Comparison of ENCODE assay signal across 1 cellular context in genomic region chr20:45909817-45910669, GRCh38.
TF ChIP-seq lines count a peak whose summit lies in the region.

No MANE protein-coding gene starts in this region.

TF ChIP-seq in HepG2, 621 proteins besides CTCF, POLR2A, EP300 and RAD21 (continued from another document and continues in another):
- TF ChIP-seq, protein P1, sequence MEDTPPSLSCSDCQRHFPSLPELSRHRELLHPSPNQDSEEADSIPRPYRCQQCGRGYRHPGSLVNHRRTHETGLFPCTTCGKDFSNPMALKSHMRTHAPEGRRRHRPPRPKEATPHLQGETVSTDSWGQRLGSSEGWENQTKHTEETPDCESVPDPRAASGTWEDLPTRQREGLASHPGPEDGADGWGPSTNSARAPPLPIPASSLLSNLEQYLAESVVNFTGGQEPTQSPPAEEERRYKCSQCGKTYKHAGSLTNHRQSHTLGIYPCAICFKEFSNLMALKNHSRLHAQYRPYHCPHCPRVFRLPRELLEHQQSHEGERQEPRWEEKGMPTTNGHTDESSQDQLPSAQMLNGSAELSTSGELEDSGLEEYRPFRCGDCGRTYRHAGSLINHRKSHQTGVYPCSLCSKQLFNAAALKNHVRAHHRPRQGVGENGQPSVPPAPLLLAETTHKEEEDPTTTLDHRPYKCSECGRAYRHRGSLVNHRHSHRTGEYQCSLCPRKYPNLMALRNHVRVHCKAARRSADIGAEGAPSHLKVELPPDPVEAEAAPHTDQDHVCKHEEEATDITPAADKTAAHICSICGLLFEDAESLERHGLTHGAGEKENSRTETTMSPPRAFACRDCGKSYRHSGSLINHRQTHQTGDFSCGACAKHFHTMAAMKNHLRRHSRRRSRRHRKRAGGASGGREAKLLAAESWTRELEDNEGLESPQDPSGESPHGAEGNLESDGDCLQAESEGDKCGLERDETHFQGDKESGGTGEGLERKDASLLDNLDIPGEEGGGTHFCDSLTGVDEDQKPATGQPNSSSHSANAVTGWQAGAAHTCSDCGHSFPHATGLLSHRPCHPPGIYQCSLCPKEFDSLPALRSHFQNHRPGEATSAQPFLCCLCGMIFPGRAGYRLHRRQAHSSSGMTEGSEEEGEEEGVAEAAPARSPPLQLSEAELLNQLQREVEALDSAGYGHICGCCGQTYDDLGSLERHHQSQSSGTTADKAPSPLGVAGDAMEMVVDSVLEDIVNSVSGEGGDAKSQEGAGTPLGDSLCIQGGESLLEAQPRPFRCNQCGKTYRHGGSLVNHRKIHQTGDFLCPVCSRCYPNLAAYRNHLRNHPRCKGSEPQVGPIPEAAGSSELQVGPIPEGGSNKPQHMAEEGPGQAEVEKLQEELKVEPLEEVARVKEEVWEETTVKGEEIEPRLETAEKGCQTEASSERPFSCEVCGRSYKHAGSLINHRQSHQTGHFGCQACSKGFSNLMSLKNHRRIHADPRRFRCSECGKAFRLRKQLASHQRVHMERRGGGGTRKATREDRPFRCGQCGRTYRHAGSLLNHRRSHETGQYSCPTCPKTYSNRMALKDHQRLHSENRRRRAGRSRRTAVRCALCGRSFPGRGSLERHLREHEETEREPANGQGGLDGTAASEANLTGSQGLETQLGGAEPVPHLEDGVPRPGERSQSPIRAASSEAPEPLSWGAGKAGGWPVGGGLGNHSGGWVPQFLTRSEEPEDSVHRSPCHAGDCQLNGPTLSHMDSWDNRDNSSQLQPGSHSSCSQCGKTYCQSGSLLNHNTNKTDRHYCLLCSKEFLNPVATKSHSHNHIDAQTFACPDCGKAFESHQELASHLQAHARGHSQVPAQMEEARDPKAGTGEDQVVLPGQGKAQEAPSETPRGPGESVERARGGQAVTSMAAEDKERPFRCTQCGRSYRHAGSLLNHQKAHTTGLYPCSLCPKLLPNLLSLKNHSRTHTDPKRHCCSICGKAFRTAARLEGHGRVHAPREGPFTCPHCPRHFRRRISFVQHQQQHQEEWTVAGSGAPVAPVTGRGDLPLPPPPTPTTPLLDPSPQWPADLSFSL (CRISPR knock-in tag; IDR thresholded peaks at IDR 0.05), result no peak
- TF ChIP-seq HNRNPK (IDR thresholded peaks at IDR 0.05; ENCODE audit: low read depth, low read length, poor library complexity, severe bottlenecking) (no peak), ELF3 (CRISPR knock-in tag; IDR thresholded peaks at IDR 0.05) (peak; percentile 75), HDAC1 (CRISPR knock-in tag; IDR thresholded peaks at IDR 0.05) (peak; percentile 43; the same call in 1 of the 2 replicates), SMARCC2 (IDR thresholded peaks at IDR 0.05) (no peak), ZSCAN25 (CRISPR knock-in tag; IDR thresholded peaks at IDR 0.05) (no peak), REPIN1 (CRISPR knock-in tag; IDR thresholded peaks at IDR 0.05; ENCODE audit: borderline replicate concordance, low read depth) (no peak), ZNF777 (CRISPR knock-in tag; IDR thresholded peaks at IDR 0.05) (no peak), FOXO4 (CRISPR knock-in tag; conservative IDR thresholded peaks at IDR 0.05) (peak; percentile 85; the same call in 1 of the 2 replicates), ZFP90 (CRISPR knock-in tag; IDR thresholded peaks at IDR 0.05; ENCODE audit: borderline replicate concordance) (peak; percentile 51; the same call in 1 of the 2 replicates), ZNF383 (CRISPR knock-in tag; IDR thresholded peaks at IDR 0.05; ENCODE audit: borderline replicate concordance) (0 out of 2 replicates have a peak, but pooled peaks have one; percentile 68), ZNF709 (CRISPR knock-in tag; IDR thresholded peaks at IDR 0.05) (no peak; the same call in 1 of the 2 replicates), CAMTA2 (CRISPR knock-in tag; IDR thresholded peaks at IDR 0.05; ENCODE audit: borderline replicate concordance) (peak; percentile 17; the same call in 1 of the 2 replicates), BORCS8-MEF2B (CRISPR knock-in tag; IDR thresholded peaks at IDR 0.05) (no peak), ZNF292 (CRISPR knock-in tag; IDR thresholded peaks at IDR 0.05; ENCODE audit: borderline replicate concordance, low read depth) (no peak; the same call in 1 of the 2 replicates), RAD51 (IDR thresholded peaks at IDR 0.05; ENCODE audit: borderline replicate concordance) (no peak), NFYC (CRISPR knock-in tag; IDR thresholded peaks at IDR 0.05) (no peak), SALL1 (CRISPR knock-in tag; IDR thresholded peaks at IDR 0.05) (peak; percentile 43; the same call in 1 of the 2 replicates), ZNF75D (CRISPR knock-in tag; IDR thresholded peaks at IDR 0.05; ENCODE audit: borderline replicate concordance) (no peak), ATF4 (CRISPR knock-in tag; IDR thresholded peaks at IDR 0.05) (no peak), ZNF512B (CRISPR knock-in tag; IDR thresholded peaks at IDR 0.05; ENCODE audit: borderline replicate concordance) (0 out of 2 replicates have a peak, but pooled peaks have one; percentile 70), ZNF589 (CRISPR knock-in tag; conservative IDR thresholded peaks at IDR 0.05) (no peak), ZNF607 (CRISPR knock-in tag; IDR thresholded peaks at IDR 0.05; ENCODE audit: borderline replicate concordance) (no peak; the same call in 1 of the 2 replicates), ZNF503 (CRISPR knock-in tag; IDR thresholded peaks at IDR 0.05) (peak; percentile 69; the same call in 1 of the 2 replicates), FOXP1 (IDR thresholded peaks at IDR 0.05) (no peak), FOXP1 (CRISPR knock-in tag; IDR thresholded peaks at IDR 0.05) (peak; percentile 47; the same call in 1 of the 2 replicates), BRD4 (CRISPR knock-in tag; IDR thresholded peaks at IDR 0.05) (peak; percentile 44; the same call in 1 of the 2 replicates), ZNF136 (CRISPR knock-in tag; IDR thresholded peaks at IDR 0.05; ENCODE audit: low read depth) (no peak), ARNT (IDR thresholded peaks at IDR 0.05) (no peak)
- TF ChIP-seq, protein P2, sequence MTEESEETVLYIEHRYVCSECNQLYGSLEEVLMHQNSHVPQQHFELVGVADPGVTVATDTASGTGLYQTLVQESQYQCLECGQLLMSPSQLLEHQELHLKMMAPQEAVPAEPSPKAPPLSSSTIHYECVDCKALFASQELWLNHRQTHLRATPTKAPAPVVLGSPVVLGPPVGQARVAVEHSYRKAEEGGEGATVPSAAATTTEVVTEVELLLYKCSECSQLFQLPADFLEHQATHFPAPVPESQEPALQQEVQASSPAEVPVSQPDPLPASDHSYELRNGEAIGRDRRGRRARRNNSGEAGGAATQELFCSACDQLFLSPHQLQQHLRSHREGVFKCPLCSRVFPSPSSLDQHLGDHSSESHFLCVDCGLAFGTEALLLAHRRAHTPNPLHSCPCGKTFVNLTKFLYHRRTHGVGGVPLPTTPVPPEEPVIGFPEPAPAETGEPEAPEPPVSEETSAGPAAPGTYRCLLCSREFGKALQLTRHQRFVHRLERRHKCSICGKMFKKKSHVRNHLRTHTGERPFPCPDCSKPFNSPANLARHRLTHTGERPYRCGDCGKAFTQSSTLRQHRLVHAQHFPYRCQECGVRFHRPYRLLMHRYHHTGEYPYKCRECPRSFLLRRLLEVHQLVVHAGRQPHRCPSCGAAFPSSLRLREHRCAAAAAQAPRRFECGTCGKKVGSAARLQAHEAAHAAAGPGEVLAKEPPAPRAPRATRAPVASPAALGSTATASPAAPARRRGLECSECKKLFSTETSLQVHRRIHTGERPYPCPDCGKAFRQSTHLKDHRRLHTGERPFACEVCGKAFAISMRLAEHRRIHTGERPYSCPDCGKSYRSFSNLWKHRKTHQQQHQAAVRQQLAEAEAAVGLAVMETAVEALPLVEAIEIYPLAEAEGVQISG (CRISPR knock-in tag; IDR thresholded peaks at IDR 0.05), result peak; percentile 58; the same call in 1 of the 2 replicates
- TF ChIP-seq, protein P3, sequence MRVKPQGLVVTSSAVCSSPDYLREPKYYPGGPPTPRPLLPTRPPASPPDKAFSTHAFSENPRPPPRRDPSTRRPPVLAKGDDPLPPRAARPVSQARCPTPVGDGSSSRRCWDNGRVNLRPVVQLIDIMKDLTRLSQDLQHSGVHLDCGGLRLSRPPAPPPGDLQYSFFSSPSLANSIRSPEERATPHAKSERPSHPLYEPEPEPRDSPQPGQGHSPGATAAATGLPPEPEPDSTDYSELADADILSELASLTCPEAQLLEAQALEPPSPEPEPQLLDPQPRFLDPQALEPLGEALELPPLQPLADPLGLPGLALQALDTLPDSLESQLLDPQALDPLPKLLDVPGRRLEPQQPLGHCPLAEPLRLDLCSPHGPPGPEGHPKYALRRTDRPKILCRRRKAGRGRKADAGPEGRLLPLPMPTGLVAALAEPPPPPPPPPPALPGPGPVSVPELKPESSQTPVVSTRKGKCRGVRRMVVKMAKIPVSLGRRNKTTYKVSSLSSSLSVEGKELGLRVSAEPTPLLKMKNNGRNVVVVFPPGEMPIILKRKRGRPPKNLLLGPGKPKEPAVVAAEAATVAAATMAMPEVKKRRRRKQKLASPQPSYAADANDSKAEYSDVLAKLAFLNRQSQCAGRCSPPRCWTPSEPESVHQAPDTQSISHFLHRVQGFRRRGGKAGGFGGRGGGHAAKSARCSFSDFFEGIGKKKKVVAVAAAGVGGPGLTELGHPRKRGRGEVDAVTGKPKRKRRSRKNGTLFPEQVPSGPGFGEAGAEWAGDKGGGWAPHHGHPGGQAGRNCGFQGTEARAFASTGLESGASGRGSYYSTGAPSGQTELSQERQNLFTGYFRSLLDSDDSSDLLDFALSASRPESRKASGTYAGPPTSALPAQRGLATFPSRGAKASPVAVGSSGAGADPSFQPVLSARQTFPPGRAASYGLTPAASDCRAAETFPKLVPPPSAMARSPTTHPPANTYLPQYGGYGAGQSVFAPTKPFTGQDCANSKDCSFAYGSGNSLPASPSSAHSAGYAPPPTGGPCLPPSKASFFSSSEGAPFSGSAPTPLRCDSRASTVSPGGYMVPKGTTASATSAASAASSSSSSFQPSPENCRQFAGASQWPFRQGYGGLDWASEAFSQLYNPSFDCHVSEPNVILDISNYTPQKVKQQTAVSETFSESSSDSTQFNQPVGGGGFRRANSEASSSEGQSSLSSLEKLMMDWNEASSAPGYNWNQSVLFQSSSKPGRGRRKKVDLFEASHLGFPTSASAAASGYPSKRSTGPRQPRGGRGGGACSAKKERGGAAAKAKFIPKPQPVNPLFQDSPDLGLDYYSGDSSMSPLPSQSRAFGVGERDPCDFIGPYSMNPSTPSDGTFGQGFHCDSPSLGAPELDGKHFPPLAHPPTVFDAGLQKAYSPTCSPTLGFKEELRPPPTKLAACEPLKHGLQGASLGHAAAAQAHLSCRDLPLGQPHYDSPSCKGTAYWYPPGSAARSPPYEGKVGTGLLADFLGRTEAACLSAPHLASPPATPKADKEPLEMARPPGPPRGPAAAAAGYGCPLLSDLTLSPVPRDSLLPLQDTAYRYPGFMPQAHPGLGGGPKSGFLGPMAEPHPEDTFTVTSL (CRISPR knock-in tag; IDR thresholded peaks at IDR 0.05; ENCODE audit: borderline replicate concordance), result peak; percentile 53; the same call in 1 of the 2 replicates
- TF ChIP-seq, protein P4, sequence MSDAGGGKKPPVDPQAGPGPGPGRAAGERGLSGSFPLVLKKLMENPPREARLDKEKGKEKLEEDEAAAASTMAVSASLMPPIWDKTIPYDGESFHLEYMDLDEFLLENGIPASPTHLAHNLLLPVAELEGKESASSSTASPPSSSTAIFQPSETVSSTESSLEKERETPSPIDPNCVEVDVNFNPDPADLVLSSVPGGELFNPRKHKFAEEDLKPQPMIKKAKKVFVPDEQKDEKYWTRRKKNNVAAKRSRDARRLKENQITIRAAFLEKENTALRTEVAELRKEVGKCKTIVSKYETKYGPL (CRISPR knock-in tag; IDR thresholded peaks at IDR 0.05), result no peak
- TF ChIP-seq, protein P5, sequence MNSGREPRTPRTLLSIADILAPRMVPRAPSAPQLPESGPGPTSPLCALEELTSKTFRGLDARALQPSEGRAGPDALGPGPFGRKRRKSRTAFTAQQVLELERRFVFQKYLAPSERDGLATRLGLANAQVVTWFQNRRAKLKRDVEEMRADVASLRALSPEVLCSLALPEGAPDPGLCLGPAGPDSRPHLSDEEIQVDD (CRISPR knock-in tag; IDR thresholded peaks at IDR 0.05; ENCODE audit: borderline replicate concordance), result no peak
